19 cellular contexts compared by ENCODE assay signal in the genomic region with DNA sequence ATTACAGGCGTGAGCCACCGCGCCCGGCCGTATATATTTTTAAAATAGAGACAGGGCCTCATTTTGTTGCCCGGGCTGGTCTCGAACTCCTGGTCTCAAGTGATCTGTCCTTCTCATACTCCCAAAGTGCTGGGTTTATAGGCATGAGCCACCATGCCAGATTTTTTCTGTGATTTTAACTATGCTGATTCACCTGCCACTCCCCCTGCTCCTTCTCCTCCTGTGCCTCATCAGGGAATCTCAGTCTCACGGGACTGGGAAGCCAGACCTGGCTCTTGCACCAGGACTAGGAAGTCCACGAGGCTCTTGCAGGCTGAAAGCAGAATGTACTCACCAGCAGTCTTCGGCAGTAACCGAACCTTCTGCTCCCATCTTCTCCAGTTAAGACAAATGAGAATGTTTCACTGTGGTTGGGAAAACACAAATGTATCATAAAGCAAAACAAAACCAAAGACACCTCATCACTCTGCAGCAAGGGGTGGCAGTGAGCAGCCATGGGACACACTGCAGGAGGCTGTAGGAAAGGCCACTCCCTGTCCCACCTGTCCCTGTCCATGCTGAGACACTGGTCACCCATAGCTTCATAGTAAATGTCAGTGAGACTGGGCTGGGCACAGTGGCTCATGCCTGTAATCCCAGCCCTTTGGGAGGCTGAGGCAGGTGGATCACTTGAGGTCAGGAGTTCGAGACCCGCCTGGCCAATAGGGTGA.
DNase-seq lines count a peak whose midpoint lies in the region; ATAC-seq and TF ChIP-seq lines count a peak whose summit lies in the region.
"Had no signal": no experiment of that assay in that cellular context is flagged by ENCODE, and none has a peak within 500 bp of the region (broad histone marks: within the 10 kb centered on the region; RNA-seq: fewer than 3 reads in every experiment).

No MANE protein-coding gene starts in this region.

- peak; percentile 40 for DNase-seq in Caki2 (ENCODE audit: low read depth)
- DNase-seq in HT1080 (ENCODE audit: low read depth): peak; percentile 19
- DNase-seq in WTC11 (ENCODE audit: low spot score): no peak
- DNase-seq in trophoblast cell: peak; percentile 41 to 50
- DNase-seq in activated naive CD8-positive, alpha-beta T cell treated with anti-CD3 and anti-CD28 coated beads for 36 hours: no peak
- DNase-seq in effector memory CD8-positive, alpha-beta T cell: no peak
- DNase-seq in HPDE6-E6E7 (ENCODE audit: extremely low spot score): no peak
- DNase-seq: ACHN; DMS79; HCEC 1CT; MG63; NCI-H1048; NCI-H1436 treated with DMSO at 0.1 percent for 48 hours; NCI-H2029 treated with DMSO at 0.1 percent for 48 hours; NCI-H748 treated with DMSO at 0.1 percent for 48 hours; NK-92 treated with Interleukin-12 subunit alpha and Interleukin-12 subunit beta, amount 100 ng/mL, for 24 hours; SHP77 had no signal

- no peak overlapping the region for H3K4me3 Mint-ChIP-seq in WTC11
- H3K4me3 Mint-ChIP-seq in activated naive CD8-positive, alpha-beta T cell treated with anti-CD3 and anti-CD28 coated beads for 36 hours: no peak overlapping the region
- H3K4me3 Mint-ChIP-seq in effector memory CD8-positive, alpha-beta T cell: no peak overlapping the region

- no peak overlapping the region for H4K91ac ChIP-seq in trophoblast cell (ENCODE audit: low read depth, low read length)

- H3K9ac ChIP-seq in trophoblast cell (ENCODE audit: low read length): no peak overlapping the region

- CTCF ChIA-PET in WTC11 (lab: Charles Lee): no interaction called here

- H3K4me3 ChIP-seq in trophoblast cell (ENCODE audit: low read depth, low read length): no peak overlapping the region
- H3K4me3 ChIP-seq: MG63, SK-N-MC had no signal

- H2BK120ac ChIP-seq in trophoblast cell (ENCODE audit: insufficient read depth, low read length, poor library complexity): no peak overlapping the region

- no peak for ATAC-seq in WTC11
- ATAC-seq in effector memory CD8-positive, alpha-beta T cell (replicated peaks): no peak

- peak overlapping the region; percentile 21 for H3K27ac Mint-ChIP-seq in WTC11
- no peak overlapping the region for H3K27ac Mint-ChIP-seq in activated naive CD8-positive, alpha-beta T cell treated with anti-CD3 and anti-CD28 coated beads for 36 hours
- no peak overlapping the region for H3K27ac Mint-ChIP-seq in effector memory CD8-positive, alpha-beta T cell

- H3K4me1 ChIP-seq in trophoblast cell (ENCODE audit: control insufficient read depth in 1 of 2, insufficient read depth in 2 of 2, low read length in 2 of 2): peaks cover 3% of the 10 kb centered on the region in 2 experiments

- no peaks in the 10 kb centered on the region for H3K27me3 ChIP-seq in trophoblast cell (ENCODE audit: insufficient read depth, low read length)
- H3K27me3 ChIP-seq: MG63 had no signal

- no peak overlapping the region for H4K8ac ChIP-seq in trophoblast cell (ENCODE audit: low read depth, low read length)

- H3K23ac ChIP-seq in trophoblast cell (ENCODE audit: low read length): no peak overlapping the region

- no peak overlapping the region for H4K12ac ChIP-seq in trophoblast cell (ENCODE audit: low read depth, low read length)

- H3K18ac ChIP-seq in trophoblast cell (ENCODE audit: low read length): no peak overlapping the region

- H3K4ac ChIP-seq in trophoblast cell (ENCODE audit: low read depth, low read length): no peak overlapping the region

- H3K4me2 ChIP-seq in trophoblast cell (ENCODE audit: low read length): no peak overlapping the region

- in situ Hi-C loops in Caki2 (cut with HindIII; ENCODE audit: low pct_unique_long_range_greater_than_20kb, low sequenced_read_pairs): no loop called here

- peaks cover 12% of the 10 kb centered on the region for H3K36me3 Mint-ChIP-seq in WTC11
- no peaks in the 10 kb centered on the region for H3K36me3 Mint-ChIP-seq in activated naive CD8-positive, alpha-beta T cell treated with anti-CD3 and anti-CD28 coated beads for 36 hours
- H3K36me3 Mint-ChIP-seq in effector memory CD8-positive, alpha-beta T cell (ENCODE audit: insufficient read depth): no peaks in the 10 kb centered on the region

- no peaks in the 10 kb centered on the region for H3K79me2 ChIP-seq in trophoblast cell (ENCODE audit: control insufficient read depth, insufficient read depth, low read length, poor library complexity)

- H3K79me1 ChIP-seq in trophoblast cell (ENCODE audit: low read length): no peaks in the 10 kb centered on the region

- H2AFZ ChIP-seq in trophoblast cell (ENCODE audit: insufficient read depth, low read length, poor library complexity): no peak overlapping the region

- H3K27me3 Mint-ChIP-seq in WTC11 (ENCODE audit: low read depth): no peaks in the 10 kb centered on the region
- H3K27me3 Mint-ChIP-seq in activated naive CD8-positive, alpha-beta T cell treated with anti-CD3 and anti-CD28 coated beads for 36 hours: no peaks in the 10 kb centered on the region
- peaks cover 17 to 40% of the 10 kb centered on the region in 2 donors for H3K27me3 Mint-ChIP-seq in effector memory CD8-positive, alpha-beta T cell

- H3K14ac ChIP-seq in trophoblast cell (ENCODE audit: low read length): no peak overlapping the region

- no peaks in the 10 kb centered on the region for H3K9me3 Mint-ChIP-seq in WTC11
- no peaks in the 10 kb centered on the region for H3K9me3 Mint-ChIP-seq in activated naive CD8-positive, alpha-beta T cell treated with anti-CD3 and anti-CD28 coated beads for 36 hours
- H3K9me3 Mint-ChIP-seq in effector memory CD8-positive, alpha-beta T cell: no peaks in the 10 kb centered on the region

- no peak overlapping the region for H2BK12ac ChIP-seq in trophoblast cell (ENCODE audit: low read length)

- no peak overlapping the region for H3K27ac ChIP-seq in trophoblast cell (ENCODE audit: low read depth, low read length)
- H3K27ac ChIP-seq: C4-2B, SK-N-MC had no signal

- H3K36me3 ChIP-seq in trophoblast cell (ENCODE audit: control insufficient read depth in 1 of 2, insufficient read depth in 2 of 2, low read length in 2 of 2): peaks cover 6 to 12% of the 10 kb centered on the region in 2 experiments

- POLR2A ChIA-PET in WTC11 (lab: Charles Lee): no interaction called here

- H3K4me1 Mint-ChIP-seq in WTC11: peaks cover 15% of the 10 kb centered on the region
- H3K4me1 Mint-ChIP-seq in activated naive CD8-positive, alpha-beta T cell treated with anti-CD3 and anti-CD28 coated beads for 36 hours: no peaks in the 10 kb centered on the region
- no peaks in the 10 kb centered on the region for H3K4me1 Mint-ChIP-seq in effector memory CD8-positive, alpha-beta T cell (ENCODE audit: low read depth in 2 of 2)

- no CpG with 5 or more reads among the region's 13 CpGs for WGBS in trophoblast cell (ENCODE audit: extremely low coverage, insufficient coverage, insufficient read length)

- TF ChIP-seq CTCF in WTC11 (IDR thresholded peaks at IDR 0.05): no peak

- no peaks in the 10 kb centered on the region for H3K9me3 ChIP-seq in trophoblast cell (ENCODE audit: insufficient read depth, low read depth, low read length)
- H3K9me3 ChIP-seq: MG63 had no signal

- H2BK5ac ChIP-seq in trophoblast cell (ENCODE audit: low read depth, low read length, poor library complexity): no peak overlapping the region

- H2AK5ac ChIP-seq in trophoblast cell (ENCODE audit: low read length): no peak overlapping the region

TF ChIP-seq in WTC11, 78 proteins besides CTCF, POLR2A, EP300 and RAD21:
- TF ChIP-seq PRRX2 (CRISPR knock-in tag; IDR thresholded peaks at IDR 0.05): no peak

Comparison
In these comparisons a context has a peak if more than half of its experiments do, and no peak if none do; other contexts are left out.
1. DNase-seq: peak in Caki2 (single experiment), HT1080 (single experiment) and trophoblast cell (2 of 2); none in WTC11 (single experiment), activated naive CD8-positive, alpha-beta T cell treated with anti-CD3 and anti-CD28 coated beads for 36 hours (single experiment), effector memory CD8-positive, alpha-beta T cell (0 of 3) and HPDE6-E6E7 (single experiment).